ENCODE assay signal across 8 cellular contexts in the genomic region with DNA sequence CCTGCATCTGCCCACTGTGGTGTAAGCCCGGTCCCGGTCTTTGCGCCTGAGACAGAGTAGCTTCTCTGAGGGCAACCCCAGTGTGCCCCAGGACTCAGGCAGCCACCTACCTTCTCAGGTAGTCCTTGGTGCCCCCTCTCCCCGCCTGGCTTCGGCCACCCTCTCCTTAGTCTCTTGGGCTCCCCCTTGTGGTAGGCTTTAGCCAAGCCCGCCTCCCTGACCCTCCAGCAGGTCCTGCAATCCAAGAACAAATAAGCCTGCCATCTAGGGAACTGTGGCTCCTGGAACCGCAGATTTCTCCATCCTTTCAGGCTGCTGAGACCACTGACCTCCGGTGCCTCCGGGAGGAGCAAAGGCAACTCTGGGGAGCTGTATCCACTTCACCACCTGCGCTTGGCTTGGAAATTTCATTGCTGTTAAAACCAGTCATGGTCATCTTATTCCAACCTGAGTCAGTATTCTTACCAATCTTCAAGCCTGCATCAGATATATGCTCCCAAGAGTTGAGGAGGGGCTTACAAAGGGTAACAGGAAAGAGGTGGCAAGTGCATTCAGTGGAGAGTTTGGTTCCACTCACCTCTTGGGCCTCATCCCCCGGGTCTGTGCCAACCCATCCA. TPM values are rescaled to one million over a fixed set of nuclear protein-coding genes. Genes with fewer than 3 reads are reported as not detected.
DNase-seq lines count a peak whose midpoint lies in the region; ATAC-seq, FAIRE-seq and TF ChIP-seq lines count a peak whose summit lies in the region.

No MANE protein-coding gene starts in this region.

- H3K27me3 ChIP-seq in CD8-positive, alpha-beta T cell (ENCODE audit: insufficient read depth, low read length): no peaks in the 10 kb centered on the region
- no peaks in the 10 kb centered on the region for H3K27me3 ChIP-seq in uterus

- H3K36me3 Mint-ChIP-seq in CD8-positive, alpha-beta T cell: no peaks in the 10 kb centered on the region
- H3K36me3 Mint-ChIP-seq in neural crest cell (ENCODE audit: low read depth): no peaks in the 10 kb centered on the region

- peak; percentile 35 for FAIRE-seq in GM19239 (lab: Jason Lieb, UNC)

- H3K4me1 Mint-ChIP-seq in CD8-positive, alpha-beta T cell (ENCODE audit: low read depth): no peaks in the 10 kb centered on the region
- peaks cover 10% of the 10 kb centered on the region for H3K4me1 Mint-ChIP-seq in neural crest cell

- intact Hi-C loops in CD8-positive, alpha-beta T cell (cut with DNase I, micrococcal nuclease): loop anchor here in 1 of 2 experiments (10.0 kb wide), 1 partner anchor 849 kb away; no protein-coding TSS in a partner anchor
- intact Hi-C loops in uterus (cut with DNase I; ENCODE audit: low total_unique reads): no loop called here

- no peak overlapping the region for H3K4me3 Mint-ChIP-seq in CD8-positive, alpha-beta T cell
- H3K4me3 Mint-ChIP-seq in neural crest cell: no peak overlapping the region

- H3K27ac Mint-ChIP-seq in CD8-positive, alpha-beta T cell: no peak overlapping the region
- no peak overlapping the region for H3K27ac Mint-ChIP-seq in neural crest cell (ENCODE audit: unreplicated experiment)

- ATAC-seq in CD8-positive, alpha-beta T cell: no peak
- peak; percentile 53 for ATAC-seq in HG03196 (IDR thresholded peaks at IDR 0.05; ENCODE audit: unreplicated experiment)

- DNase-seq in CD8-positive, alpha-beta T cell: peak in 2 of 7 experiments; percentile 3 to 27
- DNase-seq in GM19239 (ENCODE audit: insufficient read length, low spot score) (peak; percentile 68), NCI-H446 (lab: John Stamatoyannopoulos, UW) (peak; percentile 38 to 45), fibroblast of peridontal ligament (ENCODE audit: extremely low read depth) (peak; percentile 62), neural crest cell (ENCODE audit: low read depth, low spot score) (peak; percentile 90), uterus (peak; percentile 37 to 57)
- DNase-seq in activated CD8-positive, alpha-beta memory T cell treated with anti-CD3 and anti-CD28 coated beads for 24 hours: peak; percentile 55

- CTCF ChIA-PET in CD8-positive, alpha-beta T cell (lab: Charles Lee): interaction anchor here (1.0 to 1.4 kb wide), 2 partner anchors 10 to 848 kb away, joined by 4 read pairs; no protein-coding TSS in a partner anchor

- H3K27me3 Mint-ChIP-seq in CD8-positive, alpha-beta T cell (ENCODE audit: low read depth): peaks cover 6% of the 10 kb centered on the region
- no peaks in the 10 kb centered on the region for H3K27me3 Mint-ChIP-seq in neural crest cell (ENCODE audit: low read depth)

- peak; percentile 23 for TF ChIP-seq CTCF in CD8-positive, alpha-beta T cell (IDR thresholded peaks at IDR 0.05)
- peak; percentile 86 for TF ChIP-seq CTCF in neural crest cell (conservative IDR thresholded peaks at IDR 0.05)
- peak; percentile 29 to 57 (median 48) for TF ChIP-seq CTCF in uterus (IDR thresholded peaks at IDR 0.05)

- H3K36me3 ChIP-seq in CD8-positive, alpha-beta T cell (ENCODE audit: insufficient read depth, low read length): no peaks in the 10 kb centered on the region
- H3K36me3 ChIP-seq in uterus: no peaks in the 10 kb centered on the region

- no peaks in the 10 kb centered on the region for H3K9me3 Mint-ChIP-seq in CD8-positive, alpha-beta T cell
- peaks cover 3% of the 10 kb centered on the region for H3K9me3 Mint-ChIP-seq in neural crest cell

- H3K9me3 ChIP-seq in CD8-positive, alpha-beta T cell (ENCODE audit: low read length): no peaks in the 10 kb centered on the region
- H3K9me3 ChIP-seq in uterus: no peaks in the 10 kb centered on the region

- H3K4me3 ChIP-seq in CD8-positive, alpha-beta T cell (ENCODE audit: low read depth, low read length): no peak overlapping the region
- no peak overlapping the region for H3K4me3 ChIP-seq in uterus

- TF ChIP-seq POLR2A in uterus (IDR thresholded peaks at IDR 0.05): no peak

- H3K4me1 ChIP-seq in CD8-positive, alpha-beta T cell (ENCODE audit: insufficient read depth, low read length): no peaks in the 10 kb centered on the region
- no peaks in the 10 kb centered on the region for H3K4me1 ChIP-seq in uterus

- POLR2A ChIA-PET in CD8-positive, alpha-beta T cell (lab: Charles Lee): no interaction called here

- H3K27ac ChIP-seq in CD8-positive, alpha-beta T cell (ENCODE audit: low read depth, low read length): no peak overlapping the region
- H3K27ac ChIP-seq in uterus: no peak overlapping the region

RNA-seq across cellular contexts. Expression of a gene that starts 52.8 kb away (rescaled TPM):
- total RNA-seq in CD8-positive, alpha-beta T cell: not detected
- total RNA-seq in neural crest cell (38.1 and 43.2 TPM in 2 replicates), uterus (10 to 100 TPM in 1 of 4 donors, 1 to 10 TPM in 2, under 1 TPM in 1; 0.88 to 61.5 (median 4.0) TPM)

Comparison
In these comparisons a context has a peak if more than half of its experiments do, and no peak if none do; other contexts are left out.
1. CTCF ChIP-seq: peak in every context shown above with its lines; median percentile 86 in neural crest cell; 48 in uterus; 23 in CD8-positive, alpha-beta T cell.